In the genomic region with DNA sequence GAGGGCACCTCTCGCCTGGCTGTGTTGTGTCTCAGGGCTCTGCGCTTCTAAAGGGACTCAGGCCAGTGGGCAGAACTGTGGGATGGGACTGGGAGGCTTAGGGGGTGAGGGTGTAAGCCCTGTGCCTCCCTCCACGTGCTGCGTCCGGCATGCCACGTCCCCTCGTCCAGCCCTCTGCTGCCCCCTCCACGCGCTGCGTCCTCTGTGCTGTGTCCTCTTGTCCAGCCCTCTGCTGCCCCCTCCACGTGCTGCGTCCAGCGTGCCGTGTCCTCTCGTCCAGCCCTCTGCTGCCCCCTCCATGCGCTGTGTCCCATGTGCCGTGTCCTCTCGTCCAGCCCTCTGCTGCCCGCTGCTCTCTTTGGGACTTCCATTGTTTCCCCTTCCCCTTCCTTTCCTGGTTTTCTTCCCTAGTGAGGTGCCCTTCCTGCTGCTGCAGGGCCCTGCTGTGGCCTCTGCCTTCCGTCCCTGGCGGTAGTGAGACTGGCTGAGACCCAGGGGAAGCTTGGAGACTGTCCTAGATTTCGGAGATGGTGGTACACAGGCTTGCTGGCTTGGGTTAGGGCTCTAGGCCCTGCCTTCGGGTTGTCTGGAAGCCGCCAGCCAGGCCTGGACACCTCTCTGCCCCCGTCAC, we compare ENCODE assay signal across 15 cellular contexts. TPM values are rescaled to one million over a fixed set of nuclear protein-coding genes. Genes with fewer than 3 reads are reported as not detected.
DNase-seq lines count a peak whose midpoint lies in the region; ATAC-seq and TF ChIP-seq lines count a peak whose summit lies in the region.
"Had no signal": no experiment of that assay in that cellular context is flagged by ENCODE, and none has a peak within 500 bp of the region (broad histone marks: within the 10 kb centered on the region; RNA-seq: fewer than 3 reads in every experiment).

No MANE protein-coding gene starts in this region.

- H3K4me3 ChIP-seq in brain microvascular endothelial cell (ENCODE audit: low read depth, low read length) (peak overlapping the region; percentile 50), gastroesophageal sphincter (peak overlapping the region in 1 of 2 donors; percentile 30), thyroid gland (replicated peaks in 1 of 3) (peak overlapping the region in 1 of 3 donors; percentile 18)

- H3K36me3 Mint-ChIP-seq in nephron progenitor cell (ENCODE audit: low read depth): peaks cover 27% of the 10 kb centered on the region

- DNase-seq in brain microvascular endothelial cell: no peak
- no peak for DNase-seq in nephron progenitor cell
- no peak for DNase-seq in thyroid gland
- no peak for DNase-seq in NCI-H82 treated with DMSO at 0.1 percent for 48 hours (lab: John Stamatoyannopoulos, UW; ENCODE audit: unreplicated experiment)
- DNase-seq: activated naive CD4-positive, alpha-beta T cell treated with anti-CD3 and anti-CD28 coated beads for 36 hours; KBM-7; NCI-H1105; RPMI8226; stimulated activated CD4-positive, alpha-beta T cell treated with anti-CD3 and anti-CD28 coated beads, Interleukin-4, amount 100 ng/mL, for 4 hours; T-helper 2 cell had no signal

- H3K27me3 ChIP-seq in brain microvascular endothelial cell (replicated peaks): no peaks in the 10 kb centered on the region
- H3K27me3 ChIP-seq in gastroesophageal sphincter: no peaks in the 10 kb centered on the region
- no peaks in the 10 kb centered on the region for H3K27me3 ChIP-seq in thyroid gland

- no peak overlapping the region for H3K4me3 Mint-ChIP-seq in nephron progenitor cell
- H3K4me3 Mint-ChIP-seq: activated naive CD4-positive, alpha-beta T cell treated with anti-CD3 and anti-CD28 coated beads for 36 hours had no signal

- H3K9me3 Mint-ChIP-seq in nephron progenitor cell: no peaks in the 10 kb centered on the region
- H3K9me3 Mint-ChIP-seq: activated naive CD4-positive, alpha-beta T cell treated with anti-CD3 and anti-CD28 coated beads for 36 hours had no signal

- TF ChIP-seq POLR2A in gastroesophageal sphincter (IDR thresholded peaks at IDR 0.05) (no peak), thyroid gland (IDR thresholded peaks at IDR 0.05) (no peak)

- peaks cover 71% of the 10 kb centered on the region for H3K4me1 Mint-ChIP-seq in nephron progenitor cell

- H3K4me1 ChIP-seq in gastroesophageal sphincter (peaks cover 0 to 8% (median 0%) of the 10 kb centered on the region in 3 donors), thyroid gland (peaks cover 9 to 12% of the 10 kb centered on the region in 2 donors)

- TF ChIP-seq EP300 in gastroesophageal sphincter (IDR thresholded peaks at IDR 0.05): no peak

- H3K27ac ChIP-seq in brain microvascular endothelial cell: no peak overlapping the region
- H3K27ac ChIP-seq in gastroesophageal sphincter: peak overlapping the region in 3 of 4 donors; percentile 54 to 61 (median 54)
- peak overlapping the region; percentile 17 to 89 (median 66) for H3K27ac ChIP-seq in thyroid gland

- in situ Hi-C loops in brain microvascular endothelial cell (cut with HindIII; ENCODE audit: low pct_ligation_motif_present, low sequenced_read_pairs): no loop called here

- intact Hi-C loops in thyroid gland (cut with DNase I): loop anchor here (10.0 kb wide), 1 partner anchor 49 kb away; no protein-coding TSS in a partner anchor

- H3K27me3 Mint-ChIP-seq in nephron progenitor cell (ENCODE audit: low read depth, poor library complexity): peaks cover 7% of the 10 kb centered on the region

- no peaks in the 10 kb centered on the region for H3K9me3 ChIP-seq in gastroesophageal sphincter
- H3K9me3 ChIP-seq in thyroid gland: no peaks in the 10 kb centered on the region

- 45 to 73% methylated on average over 7 to 20 of the region's 25 CpGs for WGBS in gastroesophageal sphincter (ENCODE audit: low coverage in 1 of 2), 2 donors
- 82 to 85% methylated on average over 23 to 24 of the region's 25 CpGs for WGBS in thyroid gland, 2 donors

- ATAC-seq in gastroesophageal sphincter (peak; percentile 49), GM19467 (IDR thresholded peaks at IDR 0.05; ENCODE audit: unreplicated experiment) (no peak), GM18517 (IDR thresholded peaks at IDR 0.05; ENCODE audit: unreplicated experiment) (no peak), GM19395 (IDR thresholded peaks at IDR 0.05; ENCODE audit: unreplicated experiment) (no peak)

- H3K36me3 ChIP-seq in brain microvascular endothelial cell (replicated peaks) (no peaks in the 10 kb centered on the region), gastroesophageal sphincter (peaks cover 0 to 15% of the 10 kb centered on the region in 2 donors), thyroid gland (no peaks in the 10 kb centered on the region)

- peak overlapping the region; percentile 83 for H3K27ac Mint-ChIP-seq in nephron progenitor cell
- H3K27ac Mint-ChIP-seq: activated naive CD4-positive, alpha-beta T cell treated with anti-CD3 and anti-CD28 coated beads for 36 hours had no signal

- TF ChIP-seq CTCF in brain microvascular endothelial cell (IDR thresholded peaks at IDR 0.05; ENCODE audit: low read depth, low read length, missing control alignments) (no peak), gastroesophageal sphincter (IDR thresholded peaks at IDR 0.05) (peak in 1 of 4 experiments; percentile 29), nephron progenitor cell (IDR thresholded peaks at IDR 0.05) (no peak), thyroid gland (IDR thresholded peaks at IDR 0.05) (no peak)

RNA-seq across cellular contexts. Expression of gene ZNF750, which starts 6.4 kb away (rescaled TPM):
- total RNA-seq in gastroesophageal sphincter: 1 to 10 TPM in 2 of 4 donors, under 1 TPM in 1, not detected in 1; 0.46 to 1.6 (median 1.1) TPM
- total RNA-seq in thyroid gland: 1 to 10 TPM; 3.0 to 6.0 (median 4.5) TPM
- total RNA-seq: activated naive CD4-positive, alpha-beta T cell treated with anti-CD3 and anti-CD28 coated beads for 36 hours; renal cortical epithelial cell had no signal
